In genomic region chrX:24343719-24344118, GRCh38 we compare ENCODE assay signal across 15 cellular contexts. TPM values are rescaled to one million over a fixed set of nuclear protein-coding genes. Genes with fewer than 3 reads are reported as not detected.
DNase-seq lines count a peak whose midpoint lies in the region; ATAC-seq and TF ChIP-seq lines count a peak whose summit lies in the region.
"Had no signal": no experiment of that assay in that cellular context is flagged by ENCODE, and none has a peak within 500 bp of the region (broad histone marks: within the 10 kb centered on the region; RNA-seq: fewer than 3 reads in every experiment).

No MANE protein-coding gene starts in this region.

- CTCF ChIA-PET in activated CD8-positive, alpha-beta T cell treated with anti-CD3 and anti-CD28 coated beads for 36 hours (lab: Charles Lee): interaction anchor here (1.4 to 2.0 kb wide), 2 partner anchors 28 to 37 kb away, joined by 5 to 8 read pairs; no protein-coding TSS in a partner anchor

- H3K36me3 ChIP-seq in colonic mucosa: no peaks in the 10 kb centered on the region
- H3K36me3 ChIP-seq: SJSA1 had no signal

- no peak overlapping the region for H3K9ac ChIP-seq in colonic mucosa (ENCODE audit: low read depth in 2 of 2, low read length in 2 of 2)

- intact Hi-C loops in activated CD8-positive, alpha-beta T cell treated with anti-CD3 and anti-CD28 coated beads for 36 hours (cut with micrococcal nuclease): no loop called here
- intact Hi-C loops in colonic mucosa (cut with DNase I): no loop called here

- H3K9me3 Mint-ChIP-seq in activated CD8-positive, alpha-beta T cell treated with anti-CD3 and anti-CD28 coated beads for 36 hours: no peaks in the 10 kb centered on the region
- H3K9me3 Mint-ChIP-seq: neural crest cell had no signal

- DNase-seq in GM12864 (ENCODE audit: low read depth): peak; percentile 18
- DNase-seq in activated CD8-positive, alpha-beta T cell treated with anti-CD3 and anti-CD28 coated beads for 36 hours: peak; percentile 12
- no peak for DNase-seq in NCI-H226
- DNase-seq in HuH-7 (ENCODE audit: low spot score): no peak
- DNase-seq in colonic mucosa: no peak
- DNase-seq: activated effector memory CD4-positive, alpha-beta T cell treated with Interleukin-2 at 50 U/mL for 16 hours; dorsolateral prefrontal cortex; NCI-H2081; stimulated activated CD4-positive, alpha-beta T cell treated with anti-CD3 and anti-CD28 coated beads, Interleukin-2, amount 100 ng/mL, for 24 hours; trophoblast cell had no signal

- no peaks in the 10 kb centered on the region for H3K36me3 Mint-ChIP-seq in activated CD8-positive, alpha-beta T cell treated with anti-CD3 and anti-CD28 coated beads for 36 hours (ENCODE audit: low read depth)

- no peaks in the 10 kb centered on the region for H3K27me3 ChIP-seq in colonic mucosa
- H3K27me3 ChIP-seq: SJSA1 had no signal

- H3K9me3 ChIP-seq in colonic mucosa: no peaks in the 10 kb centered on the region
- H3K9me3 ChIP-seq: SJSA1 had no signal

- no peak for TF ChIP-seq CTCF in GM12864 (IDR thresholded peaks at IDR 0.05; ENCODE audit: low read depth, low read length, missing control alignments)
- no peak for TF ChIP-seq CTCF in activated CD8-positive, alpha-beta T cell treated with anti-CD3 and anti-CD28 coated beads for 36 hours (IDR thresholded peaks at IDR 0.05)
- no peak for TF ChIP-seq CTCF in colonic mucosa (IDR thresholded peaks at IDR 0.05)

- H3K27ac ChIP-seq in colonic mucosa: no peak overlapping the region
- H3K27ac ChIP-seq: dorsolateral prefrontal cortex, SJSA1 had no signal

- peaks cover 2% of the 10 kb centered on the region for H3K27me3 Mint-ChIP-seq in activated CD8-positive, alpha-beta T cell treated with anti-CD3 and anti-CD28 coated beads for 36 hours

- no peak overlapping the region for H3K27ac Mint-ChIP-seq in activated CD8-positive, alpha-beta T cell treated with anti-CD3 and anti-CD28 coated beads for 36 hours

- no peaks in the 10 kb centered on the region for H3K4me1 ChIP-seq in colonic mucosa
- H3K4me1 ChIP-seq: SJSA1 had no signal

- H3K4me3 ChIP-seq in GM12864 (ENCODE audit: low read depth, low read length) (no peak overlapping the region), colonic mucosa (no peak overlapping the region)
- H3K4me3 ChIP-seq: dorsolateral prefrontal cortex, SJSA1 had no signal

- H3K4me1 Mint-ChIP-seq in activated CD8-positive, alpha-beta T cell treated with anti-CD3 and anti-CD28 coated beads for 36 hours (ENCODE audit: low read depth): peaks cover 6% of the 10 kb centered on the region
- H3K4me1 Mint-ChIP-seq: neural crest cell had no signal

- H3K4me3 Mint-ChIP-seq in activated CD8-positive, alpha-beta T cell treated with anti-CD3 and anti-CD28 coated beads for 36 hours: peak overlapping the region; percentile 27
- H3K4me3 Mint-ChIP-seq: neural crest cell had no signal

- POLR2A ChIA-PET in activated CD8-positive, alpha-beta T cell treated with anti-CD3 and anti-CD28 coated beads for 36 hours (lab: Charles Lee): no interaction called here

- ATAC-seq in GM19372 (IDR thresholded peaks at IDR 0.05; ENCODE audit: low read depth, unreplicated experiment) (peak; percentile 77), HG03103 (IDR thresholded peaks at IDR 0.05; ENCODE audit: low read depth, unreplicated experiment) (peak; percentile 86), GM21717 (IDR thresholded peaks at IDR 0.05; ENCODE audit: unreplicated experiment) (no peak)
- peak; percentile 82 for ATAC-seq in activated CD8-positive, alpha-beta T cell treated with anti-CD3 and anti-CD28 coated beads for 36 hours

RNA-seq across cellular contexts. Expression of gene SUPT20HL1, which starts 16.7 kb away (rescaled TPM):
- total RNA-seq in activated CD8-positive, alpha-beta T cell treated with anti-CD3 and anti-CD28 coated beads for 36 hours: not detected
- not detected for total RNA-seq in colonic mucosa
- total RNA-seq: neural crest cell, SJSA1 had no signal

RNA-seq across cellular contexts. Expression of gene SUPT20HL2, which starts 29.9 kb away (rescaled TPM):
- not detected for total RNA-seq in activated CD8-positive, alpha-beta T cell treated with anti-CD3 and anti-CD28 coated beads for 36 hours
- not detected for total RNA-seq in colonic mucosa
- total RNA-seq: neural crest cell, SJSA1 had no signal

Comparison
In these comparisons a context has a peak if more than half of its experiments do, and no peak if none do; other contexts are left out.
1. DNase-seq: peak in GM12864 (single experiment) and activated CD8-positive, alpha-beta T cell treated with anti-CD3 and anti-CD28 coated beads for 36 hours (single experiment); none in NCI-H226 (single experiment), HuH-7 (single experiment) and colonic mucosa (single experiment).